Comparison of ENCODE assay signal across 20 cellular contexts in genomic region chr1:70819785-70820184, GRCh38.
"Had no signal": no experiment of that assay in that cellular context is flagged by ENCODE, and none has a peak within 500 bp of the region (broad histone marks: within the 10 kb centered on the region; RNA-seq: fewer than 3 reads in every experiment).

No MANE protein-coding gene starts in this region.

- H3K4me3 ChIP-seq: coronary artery, dorsolateral prefrontal cortex, heart right ventricle, left lung, lung, psoas muscle, skin epidermis, testis, tibial nerve, upper lobe of right lung had no signal

- H3K9me3 ChIP-seq: heart right ventricle, left lung, psoas muscle, testis, tibial nerve, upper lobe of right lung had no signal

- H3K27ac ChIP-seq: coronary artery, dorsolateral prefrontal cortex, heart right ventricle, left lung, psoas muscle, skin epidermis, testis, tibial nerve, upper lobe of right lung had no signal

- H3K27me3 ChIP-seq: heart right ventricle, left lung, testis, tibial nerve, upper lobe of right lung had no signal

- H3K4me1 ChIP-seq: left lung, psoas muscle, testis, tibial nerve, upper lobe of right lung had no signal

- DNase-seq: dorsolateral prefrontal cortex; effector CD8-positive, alpha-beta T cell; heart right ventricle; hypothalamus; left lung; mesendoderm; naive B cell; psoas muscle; retina; stimulated activated CD4-positive, alpha-beta T cell treated with anti-CD3 and anti-CD28 coated beads, Interleukin-2, amount 100 ng/mL, for 24 hours; stimulated activated CD4-positive, alpha-beta T cell treated with anti-CD3 and anti-CD28 coated beads, Interleukin-4, amount 100 ng/mL, for 4 hours; stimulated activated naive B cell treated with anti-CD40 and anti-IgM and Interleukin-4, amounts not matched to agents 10 μg/mL and 1 μg/mL and 100 μg/mL, for 72 hours; stimulated activated naive CD8-positive, alpha-beta T cell treated with anti-CD3 and anti-CD28 coated beads, Interleukin-15, amount 100 ng/mL, for 72 hours; testis; upper lobe of right lung had no signal

- H3K36me3 ChIP-seq: heart right ventricle, left lung, tibial nerve, upper lobe of right lung had no signal

- ATAC-seq: left lung; psoas muscle; sciatic nerve; stimulated activated naive B cell treated with anti-CD40 and anti-IgM and Interleukin-4, amounts not matched to agents 10 μg/mL and 1 μg/mL and 100 μg/mL, for 72 hours; stimulated activated naive CD8-positive, alpha-beta T cell treated with anti-CD3 and anti-CD28 coated beads, Interleukin-15, amount 100 ng/mL, for 72 hours; upper lobe of right lung had no signal
